In genomic region chr12:131824450-131824849, GRCh38 we compare ENCODE assay signal across 21 cellular contexts.
"Had no signal": no experiment of that assay in that cellular context is flagged by ENCODE, and none has a peak within 500 bp of the region (broad histone marks: within the 10 kb centered on the region; RNA-seq: fewer than 3 reads in every experiment).

No MANE protein-coding gene starts in this region.

- ATAC-seq: Panc1, T-cell had no signal

- H3K36me3 ChIP-seq: MG63 had no signal

- H3K27me3 ChIP-seq: MG63 had no signal

- H3K9me3 ChIP-seq: MG63, SK-N-SH had no signal

- H3K4me3 Mint-ChIP-seq: T-cell had no signal

- H3K9me3 Mint-ChIP-seq: T-cell had no signal

- DNase-seq: Karpas-422, KG1, NCI-H1092 treated with DMSO at 0.1 percent for 48 hours, NCI-H1436, NCI-H187, NCI-H2029, NCI-H2081 treated with DMSO at 0.1 percent for 48 hours, NCI-H2171, NCI-H226, NCI-H446, NCI-H510A, NCI-H524 treated with DMSO at 0.1 percent for 48 hours, NCI-H69, NCI-H774, SHP77, SK-N-SH, SW 1271, T-cell had no signal

- H3K4me2 ChIP-seq: SK-N-SH had no signal

- H3K9ac ChIP-seq: SK-N-SH had no signal

- H3K36me3 Mint-ChIP-seq: T-cell had no signal

- H3K27ac Mint-ChIP-seq: T-cell had no signal

- H3K27ac ChIP-seq: HL-60 had no signal
